15 cellular contexts compared by ENCODE assay signal in the genomic region with DNA sequence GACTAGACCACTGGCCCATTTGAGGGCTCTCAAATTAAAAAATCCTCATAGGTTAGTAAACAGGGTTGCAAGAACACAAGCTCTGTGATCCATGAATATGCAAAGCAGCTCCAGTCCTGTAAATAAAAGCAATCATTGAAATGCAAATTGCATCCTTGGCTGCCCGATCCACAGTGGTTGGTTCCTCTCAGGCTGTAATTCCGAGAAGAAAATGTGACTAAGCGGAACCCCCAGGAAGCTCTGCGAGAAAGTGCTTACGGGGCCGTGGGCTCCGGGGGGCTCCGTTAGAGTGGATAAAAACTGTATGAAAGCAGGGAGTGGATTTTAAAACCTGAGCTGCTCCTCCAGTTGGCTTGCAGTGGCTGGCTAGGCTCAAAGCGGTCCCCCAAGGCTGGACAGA. TPM values are rescaled to one million over a fixed set of nuclear protein-coding genes. Genes with fewer than 3 reads are reported as not detected.
DNase-seq lines count a peak whose midpoint lies in the region; ATAC-seq lines count a peak whose summit lies in the region.
"Had no signal": no experiment of that assay in that cellular context is flagged by ENCODE, and none has a peak within 500 bp of the region (broad histone marks: within the 10 kb centered on the region; RNA-seq: fewer than 3 reads in every experiment).

No MANE protein-coding gene starts in this region.

- peak overlapping the region; percentile 72 for H3K27ac ChIP-seq in ectodermal cell (ENCODE audit: insufficient read depth, low read depth, low read length, poor library complexity, severe bottlenecking)

- WGBS in ectodermal cell, 2 experiments, result 2 to 4% methylated on average over 9 of the region's 9 CpGs

- DNase-seq in NCI-H526 (lab: John Stamatoyannopoulos, UW) (peak; percentile 85 to 90), middle frontal gyrus (ENCODE audit: extremely low spot score, low spot score) (peak; percentile 67), superior temporal gyrus (ENCODE audit: extremely low spot score) (peak; percentile 80), HUDEP-2 (lab: John Stamatoyannopoulos, UW; ENCODE audit: unreplicated experiment in 76 of 76) (no peak)
- DNase-seq: activated CD4-positive, alpha-beta T cell treated with anti-CD3 and anti-CD28 coated beads, Interleukin-2, amount 10 ng/mL, durations not matched to agents 24 days and 14 days; activated gamma-delta T cell; cortex of kidney; GOT3; NCI-H1105; stimulated activated CD8-positive, alpha-beta memory T cell treated with anti-CD3 and anti-CD28 coated beads, Interleukin-4, amount 100 ng/mL, for 48 hours; SW 1271 had no signal

- no peaks in the 10 kb centered on the region for H3K36me3 ChIP-seq in ectodermal cell (ENCODE audit: control insufficient read depth, insufficient read depth, low read length)

- peaks cover 6% of the 10 kb centered on the region for H3K4me1 ChIP-seq in ectodermal cell (ENCODE audit: control insufficient read depth, insufficient read depth, low read length)

- H3K9me3 ChIP-seq in ectodermal cell (ENCODE audit: control insufficient read depth, low read length), result no peaks in the 10 kb centered on the region

- peaks cover 7% of the 10 kb centered on the region for H3K27me3 ChIP-seq in ectodermal cell (ENCODE audit: control insufficient read depth, insufficient read depth, low read length, poor library complexity, severe bottlenecking)

- H3K4me3 ChIP-seq in ectodermal cell (ENCODE audit: insufficient read depth, low read depth, low read length), result peak overlapping the region; percentile 76

- no peak for ATAC-seq in GM21528 (IDR thresholded peaks at IDR 0.05; ENCODE audit: low FRiP score, unreplicated experiment)
- no peak for ATAC-seq in GM18907 (IDR thresholded peaks at IDR 0.05; ENCODE audit: unreplicated experiment)
- ATAC-seq in GM18517 (IDR thresholded peaks at IDR 0.05; ENCODE audit: unreplicated experiment), result no peak

RNA-seq across cellular contexts. Expression of a gene that starts 2.5 kb away (rescaled TPM):
- polyA plus RNA-seq in ectodermal cell (2013, experiment 1 of 4), result 41.5 TPM
- 49.6 TPM for polyA plus RNA-seq in ectodermal cell (2013, experiment 2 of 4)
- polyA plus RNA-seq in ectodermal cell (2013, experiment 3 of 4), result 36.9 TPM
- 41.6 TPM for polyA plus RNA-seq in ectodermal cell (2013, experiment 4 of 4)

Comparison
In these comparisons a context has a peak if more than half of its experiments do, and no peak if none do; other contexts are left out.
1. DNase-seq: peak in NCI-H526 (2 of 2), middle frontal gyrus (single experiment) and superior temporal gyrus (single experiment); none in HUDEP-2 (0 of 76).